23 cellular contexts compared by ENCODE assay signal in genomic region chr11:6400431-6401345, GRCh38. TPM values are rescaled to one million over a fixed set of nuclear protein-coding genes. Genes with fewer than 3 reads are reported as not detected.
DNase-seq lines count a peak whose midpoint lies in the region; ATAC-seq and TF ChIP-seq lines count a peak whose summit lies in the region.
"Had no signal": no experiment of that assay in that cellular context is flagged by ENCODE, and none has a peak within 500 bp of the region (broad histone marks: within the 10 kb centered on the region; RNA-seq: fewer than 3 reads in every experiment).

No MANE protein-coding gene starts in this region.

- H3K4me2 ChIP-seq in BLaER1 treated with 17β-estradiol and CSF1 and Interleukin-3, amounts not matched to agents 10 nM and 100 nM: peak overlapping the region in 9 of 11 experiments; percentile 78 to 94 (median 89); a peak in 15 of 22 replicates

- H3K36me3 ChIP-seq in BLaER1 treated with 17β-estradiol and CSF1 and Interleukin-3, amounts not matched to agents 10 nM and 100 nM: peaks cover 0 to 36% (median 11%) of the 10 kb centered on the region in 11 experiments; a peak in 11 of 22 replicates
- peaks cover 28% of the 10 kb centered on the region for H3K36me3 ChIP-seq in CD8-positive, alpha-beta T cell (ENCODE audit: insufficient read depth, low read length)
- H3K36me3 ChIP-seq in heart right ventricle: peaks cover 0 to 79% (median 3%) of the 10 kb centered on the region in 9 donors

- H3K4me1 Mint-ChIP-seq in CD8-positive, alpha-beta T cell (ENCODE audit: low read depth): peaks cover 93% of the 10 kb centered on the region
- H3K4me1 Mint-ChIP-seq in naive thymus-derived CD8-positive, alpha-beta T cell: peaks cover 63 to 100% (median 88%) of the 10 kb centered on the region in 4 donors

- H3K4me3 Mint-ChIP-seq in CD8-positive, alpha-beta T cell: peak overlapping the region; percentile 22
- H3K4me3 Mint-ChIP-seq in naive thymus-derived CD8-positive, alpha-beta T cell: peak overlapping the region in 9 of 10 donors; percentile 36 to 83 (median 60)

- POLR2A ChIA-PET in CD8-positive, alpha-beta T cell (lab: Charles Lee): interaction anchor here (1.2 to 8.1 kb wide), 7 partner anchors 9 to 43 kb away, joined by 3 to 115 read pairs (median 6); partner anchors contain the start of genes APBB1 and SMPD1
- POLR2A ChIA-PET in naive thymus-derived CD8-positive, alpha-beta T cell (lab: Charles Lee): interaction anchor here (1.8 to 10.3 kb wide), 5 partner anchors 10 to 81 kb away, joined by 5 to 421 read pairs (median 102); partner anchors contain the start of genes APBB1, ARFIP2, SMPD1 and TIMM10B

- intact Hi-C loops in CD8-positive, alpha-beta T cell (cut with DNase I, micrococcal nuclease): no loop called here
- intact Hi-C loops in heart right ventricle (cut with DNase I): no loop called here

- peak overlapping the region in 1 of 11 experiments; percentile 67; a peak in 1 of 22 replicates for H3K27ac ChIP-seq in BLaER1 treated with 17β-estradiol and CSF1 and Interleukin-3, amounts not matched to agents 10 nM and 100 nM
- H3K27ac ChIP-seq in CD8-positive, alpha-beta T cell (ENCODE audit: low read depth, low read length): no peak overlapping the region
- H3K27ac ChIP-seq in caudate nucleus (ENCODE audit: low read depth, low read length): peak overlapping the region; percentile 61
- no peak overlapping the region for H3K27ac ChIP-seq in heart right ventricle
- H3K27ac ChIP-seq: gastroesophageal sphincter, left lung, thyroid gland had no signal

- no peak for DNase-seq in CD8-positive, alpha-beta T cell
- DNase-seq in caudate nucleus (lab: John Stamatoyannopoulos, UW): peak in 6 of 61 donors; percentile 12 to 42 (median 28)
- DNase-seq in naive thymus-derived CD8-positive, alpha-beta T cell: no peak
- no peak for DNase-seq in HT-29 (ENCODE audit: low spot score)
- DNase-seq in NCI-H2171 (lab: John Stamatoyannopoulos, UW): no peak
- DNase-seq in heart right ventricle: no peak
- DNase-seq: activated naive CD4-positive, alpha-beta T cell treated with Interleukin-2 at 50 U/mL for 16 hours; activated T-cell treated with anti-CD3 and anti-CD28 coated beads, Interleukin-2, amount 50 U/mL, for 1 hour; cortex of kidney; DMS53; left lung; NCI-H1048; NCI-H187 treated with DMSO at 0.1 percent for 48 hours; NCI-H526; SIG-M5; stimulated activated naive CD4-positive, alpha-beta T cell treated with Interleukin-2 at 50 U/mL for 16 hours; thyroid gland had no signal

- no peaks in the 10 kb centered on the region for H3K27me3 Mint-ChIP-seq in CD8-positive, alpha-beta T cell (ENCODE audit: low read depth)
- H3K27me3 Mint-ChIP-seq in naive thymus-derived CD8-positive, alpha-beta T cell: peaks cover 0 to 2% (median 0%) of the 10 kb centered on the region in 5 donors

- peaks cover 37 to 49% (median 45%) of the 10 kb centered on the region in 10 experiments for H3K4me1 ChIP-seq in BLaER1 treated with 17β-estradiol and CSF1 and Interleukin-3, amounts not matched to agents 10 nM and 100 nM
- peaks cover 84% of the 10 kb centered on the region for H3K4me1 ChIP-seq in CD8-positive, alpha-beta T cell (ENCODE audit: insufficient read depth, low read length)
- peaks cover 0 to 20% (median 10%) of the 10 kb centered on the region in 9 donors for H3K4me1 ChIP-seq in heart right ventricle
- H3K4me1 ChIP-seq: thyroid gland had no signal

- no peak overlapping the region for H3K4me3 ChIP-seq in BLaER1 treated with 17β-estradiol and CSF1 and Interleukin-3, amounts not matched to agents 10 nM and 100 nM
- H3K4me3 ChIP-seq in CD8-positive, alpha-beta T cell (ENCODE audit: low read depth, low read length): no peak overlapping the region
- H3K4me3 ChIP-seq in heart right ventricle: no peak overlapping the region
- H3K4me3 ChIP-seq: gastroesophageal sphincter, left lung, thyroid gland had no signal

- no peaks in the 10 kb centered on the region for H3K9me3 Mint-ChIP-seq in CD8-positive, alpha-beta T cell
- H3K9me3 Mint-ChIP-seq in naive thymus-derived CD8-positive, alpha-beta T cell: peaks cover 0 to 3% (median 0%) of the 10 kb centered on the region in 9 donors

- H4K20me1 ChIP-seq in BLaER1 treated with 17β-estradiol and CSF1 and Interleukin-3, amounts not matched to agents 10 nM and 100 nM: peaks cover 0 to 35% (median 14%) of the 10 kb centered on the region in 11 experiments; a peak in 11 of 22 replicates

- no peak for ATAC-seq in CD8-positive, alpha-beta T cell
- ATAC-seq in naive thymus-derived CD8-positive, alpha-beta T cell: no peak
- no peak for ATAC-seq in GM19397 (IDR thresholded peaks at IDR 0.05; ENCODE audit: unreplicated experiment)
- no peak for ATAC-seq in heart right ventricle
- ATAC-seq: gastroesophageal sphincter, left lung, Panc1 had no signal

- no peak for TF ChIP-seq CTCF in CD8-positive, alpha-beta T cell (IDR thresholded peaks at IDR 0.05)
- no peak for TF ChIP-seq CTCF in heart right ventricle (IDR thresholded peaks at IDR 0.05)

- peak overlapping the region; percentile 94 for H3K27ac Mint-ChIP-seq in CD8-positive, alpha-beta T cell
- H3K27ac Mint-ChIP-seq in naive thymus-derived CD8-positive, alpha-beta T cell: peak overlapping the region; percentile 87 to 99 (median 92)

- H3K36me3 Mint-ChIP-seq in CD8-positive, alpha-beta T cell: peaks cover 64% of the 10 kb centered on the region
- peaks cover 23 to 55% (median 42%) of the 10 kb centered on the region in 3 donors for H3K36me3 Mint-ChIP-seq in naive thymus-derived CD8-positive, alpha-beta T cell

- H3K9ac ChIP-seq in BLaER1 treated with 17β-estradiol and CSF1 and Interleukin-3, amounts not matched to agents 10 nM and 100 nM: no peak overlapping the region

- WGBS in heart right ventricle, 2 donors: 96% methylated on average over 15 of the region's 15 CpGs

- CTCF ChIA-PET in CD8-positive, alpha-beta T cell (lab: Charles Lee): interaction anchor here (1.4 to 10.1 kb wide), 5 partner anchors 8 to 43 kb away, joined by 6 to 108 read pairs (median 8); partner anchors contain the start of gene APBB1

- no peaks in the 10 kb centered on the region for H3K9me3 ChIP-seq in BLaER1 treated with 17β-estradiol and CSF1 and Interleukin-3, amounts not matched to agents 10 nM and 100 nM (replicated peaks in 1 of 11)
- no peaks in the 10 kb centered on the region for H3K9me3 ChIP-seq in CD8-positive, alpha-beta T cell (ENCODE audit: low read length)
- no peaks in the 10 kb centered on the region for H3K9me3 ChIP-seq in heart right ventricle
- H3K9me3 ChIP-seq: gastroesophageal sphincter, left lung, thyroid gland had no signal

- H3K27me3 ChIP-seq in BLaER1 treated with 17β-estradiol and CSF1 and Interleukin-3, amounts not matched to agents 10 nM and 100 nM: no peaks in the 10 kb centered on the region
- H3K27me3 ChIP-seq in CD8-positive, alpha-beta T cell (ENCODE audit: insufficient read depth, low read length): no peaks in the 10 kb centered on the region
- H3K27me3 ChIP-seq in heart right ventricle: no peaks in the 10 kb centered on the region
- H3K27me3 ChIP-seq: gastroesophageal sphincter, left lung, thyroid gland had no signal

RNA-seq across cellular contexts. Expression of gene SMPD1, which starts 10.4 kb away (rescaled TPM):
- total RNA-seq in CD8-positive, alpha-beta T cell: 10 to 100 TPM; 53.4 to 53.7 TPM
- 10 to 100 TPM; 54.8 to 62.0 TPM for total RNA-seq in naive thymus-derived CD8-positive, alpha-beta T cell
- 10 to 100 TPM; 22.4 to 32.6 (median 31.7) TPM for polyA plus RNA-seq in naive thymus-derived CD8-positive, alpha-beta T cell
- 3.1 and 4.4 TPM in 2 replicates for total RNA-seq in HT-29 (2014; rRNA removed; shearing (Covaris generic))
- 10 to 100 TPM; 57.4 to 88.1 (median 67.6) TPM for total RNA-seq in heart right ventricle
- polyA plus RNA-seq in heart right ventricle: 10 to 100 TPM; 53.8 to 62.1 TPM

RNA-seq across cellular contexts. Expression of gene APBB1, which starts 18.2 kb away (rescaled TPM):
- 100 to 1,000 TPM; 130 to 147 TPM for total RNA-seq in CD8-positive, alpha-beta T cell
- 100 to 1,000 TPM; 135 to 141 TPM for total RNA-seq in naive thymus-derived CD8-positive, alpha-beta T cell
- polyA plus RNA-seq in naive thymus-derived CD8-positive, alpha-beta T cell: 100 to 1,000 TPM; 115 to 196 (median 146) TPM
- 0.15 and 0.21 TPM in 2 replicates for total RNA-seq in HT-29 (2014; rRNA removed; shearing (Covaris generic))
- 10 to 100 TPM; 54.3 to 93.3 (median 65.2) TPM for total RNA-seq in heart right ventricle
- 10 to 100 TPM; 86.1 to 90.6 TPM for polyA plus RNA-seq in heart right ventricle

RNA-seq across cellular contexts. Expression of gene HPX, which starts 40.1 kb away (rescaled TPM):
- under 1 TPM; 0.71 to 0.83 TPM for total RNA-seq in CD8-positive, alpha-beta T cell
- total RNA-seq in naive thymus-derived CD8-positive, alpha-beta T cell: 1 to 10 TPM; 1.6 to 1.7 TPM
- not detected for polyA plus RNA-seq in naive thymus-derived CD8-positive, alpha-beta T cell
- 0.25 TPM in 1 of 2 replicates, not detected in the other for total RNA-seq in HT-29 (2014; rRNA removed; shearing (Covaris generic))
- under 1 TPM in 5 of 10 donors, not detected in 5; 0.33 to 0.55 (median 0.40) TPM for total RNA-seq in heart right ventricle
- under 1 TPM; 0.22 to 0.73 TPM for polyA plus RNA-seq in heart right ventricle
- total RNA-seq: activated CD8-positive, alpha-beta memory T cell treated with anti-CD3 and anti-CD28 coated beads for 36 hours; myocyte had no signal

Comparison
In these comparisons a context has a peak if more than half of its experiments do, and no peak if none do; other contexts are left out.
1. RNA of gene APBB1, which starts 18.2 kb away (total RNA-seq): 130 to 147 TPM in CD8-positive, alpha-beta T cell, 135 to 141 TPM in naive thymus-derived CD8-positive, alpha-beta T cell and 54.3 to 93.3 TPM in heart right ventricle; 0.15 to 0.21 TPM in HT-29; every median in the first group is over 10 times any median in the second.